ENCODE assay signal across 38 cellular contexts in the genomic region with DNA sequence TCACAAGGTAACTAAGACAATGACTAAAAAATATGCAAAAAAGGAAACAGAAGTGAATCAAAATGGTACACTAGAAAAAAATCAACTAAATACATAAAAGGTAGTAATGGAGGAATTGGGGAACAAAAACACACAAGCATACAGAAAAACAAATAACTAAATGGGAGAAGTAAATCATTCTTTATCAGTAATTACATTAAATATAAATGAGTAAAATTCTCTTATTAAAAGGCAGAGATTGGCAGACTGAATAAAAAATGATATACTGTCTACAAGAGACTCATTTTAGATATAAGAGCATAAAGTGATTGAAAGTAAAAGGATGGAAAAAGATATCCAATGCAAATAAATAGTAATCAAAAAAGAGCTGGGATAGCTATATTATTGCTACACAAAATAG.
"Had no signal": no experiment of that assay in that cellular context is flagged by ENCODE, and none has a peak within 500 bp of the region (broad histone marks: within the 10 kb centered on the region; RNA-seq: fewer than 3 reads in every experiment).

No MANE protein-coding gene starts in this region.

- H3K4me1 ChIP-seq: adrenal gland, ascending aorta, body of pancreas had no signal

- H3K36me3 ChIP-seq: adrenal gland, ascending aorta, brain microvascular endothelial cell, breast epithelium, cardiac muscle cell had no signal

- H3K27ac ChIP-seq: adrenal gland, ascending aorta, body of pancreas, brain microvascular endothelial cell, breast epithelium, cardiac muscle cell had no signal

- H3K4me3 ChIP-seq: adrenal gland, ascending aorta, body of pancreas, breast epithelium, cardiac muscle cell had no signal

- DNase-seq: activated effector memory CD4-positive, alpha-beta T cell treated with Interleukin-2 at 50 U/mL for 16 hours; activated gamma-delta T cell; activated gamma-delta T cell treated with Interleukin-2 at 50 U/mL for 16 hours; activated naive CD4-positive, alpha-beta T cell; activated naive CD4-positive, alpha-beta T cell treated with anti-CD3 and anti-CD28 coated beads for 36 hours; activated naive CD4-positive, alpha-beta T cell treated with anti-CD3 and anti-CD28 coated beads, Interleukin-2, amount 10 ng/mL, durations not matched to agents 7 days and 5 days; activated naive CD4-positive, alpha-beta T cell treated with anti-CD3 and anti-CD28 coated beads, Interleukin-2, amount 50 U/mL, for 16 hours; activated naive CD4-positive, alpha-beta T cell treated with Interleukin-2 at 50 U/mL for 16 hours; activated naive CD8-positive, alpha-beta T cell treated with anti-CD3 and anti-CD28 coated beads for 36 hours; activated naive CD8-positive, alpha-beta T cell treated with anti-CD3 and anti-CD28 coated beads, Interleukin-2, amount 10 ng/mL, durations not matched to agents 7 days and 5 days; activated naive CD8-positive, alpha-beta T cell treated with anti-CD3 and anti-CD28 coated beads, Interleukin-2, amount 50 U/mL, for 24 hours; activated T-cell treated with anti-CD3 and anti-CD28 coated beads, Interleukin-2, amount 50 U/mL, for 24 hours; activated T-cell treated with anti-CD3 and anti-CD28 coated beads, Interleukin-2, amount 50 U/mL, for 4 hours; activated T-cell treated with anti-CD3 and anti-CD28 coated beads, Interleukin-2, amount 50 U/mL, for 48 hours; activated T-cell treated with anti-CD3 and anti-CD28 coated beads, Interleukin-2, amount 50 U/mL, for 72 hours; amniotic stem cell; amygdala; anterior cingulate cortex; aorta; body of pancreas; brain microvascular endothelial cell; caudate nucleus; central memory CD4-positive, alpha-beta T cell; cerebellar nuclear complex had no signal

- H3K27me3 Mint-ChIP-seq: activated naive CD4-positive, alpha-beta T cell treated with anti-CD3 and anti-CD28 coated beads, Interleukin-2, amount 50 U/mL, for 24 hours; activated naive CD8-positive, alpha-beta T cell; activated naive CD8-positive, alpha-beta T cell treated with anti-CD3 and anti-CD28 coated beads for 36 hours; activated naive CD8-positive, alpha-beta T cell treated with anti-CD3 and anti-CD28 coated beads, Interleukin-2, amount 50 U/mL, for 24 hours; activated T-cell treated with anti-CD3 and anti-CD28 coated beads, Interleukin-2, amount 50 U/mL, for 24 hours; activated T-helper 17 cell treated with anti-CD3 and anti-CD28 coated beads, Interleukin-2, amount 50 U/mL, for 72 hours; central memory CD8-positive, alpha-beta T cell had no signal

- H3K36me3 Mint-ChIP-seq: activated naive CD4-positive, alpha-beta T cell treated with anti-CD3 and anti-CD28 coated beads, Interleukin-2, amount 10 ng/mL, durations not matched to agents 7 days and 5 days; brain had no signal

- H3K4me3 Mint-ChIP-seq: activated naive CD4-positive, alpha-beta T cell treated with anti-CD3 and anti-CD28 coated beads for 36 hours; activated naive CD4-positive, alpha-beta T cell treated with anti-CD3 and anti-CD28 coated beads, Interleukin-2, amount 10 ng/mL, durations not matched to agents 7 days and 5 days; activated naive CD4-positive, alpha-beta T cell treated with anti-CD3 and anti-CD28 coated beads, Interleukin-2, amount 50 U/mL, for 24 hours; activated naive CD8-positive, alpha-beta T cell; activated naive CD8-positive, alpha-beta T cell treated with anti-CD3 and anti-CD28 coated beads for 36 hours; activated naive CD8-positive, alpha-beta T cell treated with anti-CD3 and anti-CD28 coated beads, Interleukin-2, amount 10 ng/mL, durations not matched to agents 7 days and 5 days; activated naive CD8-positive, alpha-beta T cell treated with anti-CD3 and anti-CD28 coated beads, Interleukin-2, amount 50 U/mL, for 24 hours; activated T-cell treated with anti-CD3 and anti-CD28 coated beads, Interleukin-2, amount 50 U/mL, for 24 hours; activated T-cell treated with anti-CD3 and anti-CD28 coated beads, Interleukin-2, amount 50 U/mL, for 4 hours; activated T-cell treated with anti-CD3 and anti-CD28 coated beads, Interleukin-2, amount 50 U/mL, for 72 hours; activated T-helper 1 cell treated with anti-CD3 and anti-CD28 coated beads, Interleukin-12 subunit alpha, Interleukin-12 subunit beta, Interleukin-2, Interleukin-4 antibody, amounts not matched to agents 30 ng/mL and 10 ng/mL and 1 ng/mL, durations not matched to agents 14 hours and 24 hours and 36 hours; activated T-helper 17 cell treated with anti-CD3 and anti-CD28 coated beads, Interleukin-2, amount 50 U/mL, for 72 hours; brain; central memory CD8-positive, alpha-beta T cell had no signal

- H3K27ac Mint-ChIP-seq: activated naive CD4-positive, alpha-beta T cell treated with anti-CD3 and anti-CD28 coated beads for 36 hours; activated naive CD4-positive, alpha-beta T cell treated with anti-CD3 and anti-CD28 coated beads, Interleukin-2, amount 10 ng/mL, durations not matched to agents 7 days and 5 days; activated naive CD4-positive, alpha-beta T cell treated with anti-CD3 and anti-CD28 coated beads, Interleukin-2, amount 50 U/mL, for 24 hours; activated naive CD4-positive, alpha-beta T cell treated with anti-CD3 and anti-CD28 coated beads, Interleukin-2, amount 50 U/mL, for 72 hours; activated naive CD8-positive, alpha-beta T cell; activated naive CD8-positive, alpha-beta T cell treated with anti-CD3 and anti-CD28 coated beads for 36 hours; activated naive CD8-positive, alpha-beta T cell treated with anti-CD3 and anti-CD28 coated beads, Interleukin-2, amount 10 ng/mL, durations not matched to agents 7 days and 5 days; activated naive CD8-positive, alpha-beta T cell treated with anti-CD3 and anti-CD28 coated beads, Interleukin-2, amount 50 U/mL, for 24 hours; activated T-cell treated with anti-CD3 and anti-CD28 coated beads, Interleukin-2, amount 50 U/mL, for 24 hours; activated T-cell treated with anti-CD3 and anti-CD28 coated beads, Interleukin-2, amount 50 U/mL, for 72 hours; activated T-helper 1 cell treated with anti-CD3 and anti-CD28 coated beads, Interleukin-12 subunit alpha, Interleukin-12 subunit beta, Interleukin-2, Interleukin-4 antibody, amounts not matched to agents 30 ng/mL and 10 ng/mL and 1 ng/mL, durations not matched to agents 14 hours and 24 hours and 36 hours; activated T-helper 17 cell treated with anti-CD3 and anti-CD28 coated beads, Interleukin-2, amount 50 U/mL, for 72 hours; activated T-helper 2 cell treated with anti-CD3 and anti-CD28 coated beads, Interferon-gamma antibody, Interleukin-2, Interleukin-4, amounts not matched to agents 10 μg/mL and 5 μg/mL and 100 μg/mL, durations not matched to agents 14 hours and 24 hours and 36 hours; brain had no signal

- H3K9me3 ChIP-seq: body of pancreas had no signal

- H3K9me3 Mint-ChIP-seq: activated naive CD4-positive, alpha-beta T cell treated with anti-CD3 and anti-CD28 coated beads, Interleukin-2, amount 50 U/mL, for 24 hours had no signal

- ATAC-seq: activated naive CD4-positive, alpha-beta T cell treated with anti-CD3 and anti-CD28 coated beads, Interleukin-2, amount 50 U/mL, for 72 hours; activated naive CD8-positive, alpha-beta T cell treated with anti-CD3 and anti-CD28 coated beads, Interleukin-2, amount 50 U/mL, for 24 hours; activated T-cell treated with anti-CD3 and anti-CD28 coated beads, Interleukin-2, amount 50 U/mL, for 4 hours; activated T-cell treated with anti-CD3 and anti-CD28 coated beads, Interleukin-2, amount 50 U/mL, for 72 hours; activated T-helper 17 cell treated with anti-CD3 and anti-CD28 coated beads, Interleukin-2, amount 50 U/mL, for 72 hours; body of pancreas had no signal

- FAIRE-seq: astrocyte, bronchial epithelial cell had no signal

- H3K27me3 ChIP-seq: adrenal gland, ascending aorta, body of pancreas, brain microvascular endothelial cell, breast epithelium, cardiac muscle cell had no signal
